8 cellular contexts compared by ENCODE assay signal in the genomic region with DNA sequence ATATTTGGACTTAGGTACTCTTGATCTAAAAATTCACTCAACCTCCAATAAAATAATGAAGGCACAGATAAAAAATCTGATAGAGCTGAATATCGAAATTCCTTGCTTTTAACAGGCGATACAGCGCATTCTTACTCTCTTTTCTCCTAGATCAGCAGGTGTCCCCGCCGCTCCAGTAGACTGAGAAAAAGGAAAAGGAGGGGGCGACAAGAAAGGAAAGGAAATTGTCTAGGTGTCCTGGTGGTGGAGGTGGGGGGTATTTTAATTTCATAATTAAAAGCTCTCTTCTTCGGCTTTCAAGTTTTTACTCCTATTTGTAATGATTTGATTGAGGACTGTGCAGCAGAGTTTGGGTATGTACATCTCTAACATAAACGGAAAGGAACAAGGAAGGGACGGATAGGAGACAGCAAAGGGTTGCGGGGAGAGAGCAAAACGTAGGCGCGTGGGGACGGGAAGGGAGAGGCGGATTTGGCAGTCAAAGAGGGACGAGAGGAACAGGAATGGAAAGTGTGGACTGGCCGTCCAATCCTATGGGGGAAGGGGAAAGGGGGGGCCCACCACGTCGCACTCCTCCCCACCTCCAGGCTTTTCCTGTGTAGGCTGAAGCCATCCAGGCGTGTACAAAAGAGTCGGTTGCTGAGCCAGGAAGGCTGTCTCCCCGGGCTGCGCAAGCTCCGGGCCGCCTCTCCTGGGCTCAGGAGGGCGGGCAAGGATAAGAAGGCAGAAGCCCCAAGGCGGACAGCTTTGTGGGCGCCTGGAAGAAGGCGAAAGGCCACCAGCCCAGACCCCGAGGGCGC. TPM values are rescaled to one million over a fixed set of nuclear protein-coding genes. Genes with fewer than 3 reads are reported as not detected.
A peak's percentile ranks its signal among the peaks of the same experiment; 100 is the strongest.
DNase-seq lines count a peak whose midpoint lies in the region; ATAC-seq, FAIRE-seq and TF ChIP-seq lines count a peak whose summit lies in the region.

No MANE protein-coding gene starts in this region.

- H3K27me3 ChIP-seq in WERI-Rb-1 (ENCODE audit: insufficient read depth, low read depth, severe bottlenecking) (no peaks in the 10 kb centered on the region), endothelial cell of umbilical vein (ENCODE audit: control insufficient read depth in 2 of 2, insufficient read depth in 2 of 2, low read length in 2 of 2) (no peaks in the 10 kb centered on the region), mesendoderm (ENCODE audit: insufficient read depth, low read length, poor library complexity) (no peaks in the 10 kb centered on the region)

- BruUV-seq in endothelial cell of umbilical vein (replicated peaks; lab: Mats Ljungman, UMichigan), result TSS peak; percentile 58

- peaks cover 9% of the 10 kb centered on the region for H3K36me3 ChIP-seq in WERI-Rb-1
- H3K36me3 ChIP-seq in endothelial cell of umbilical vein (ENCODE audit: control insufficient read depth in 2 of 2, extremely low read depth in 1 of 2, insufficient read depth in 2 of 2, low read length in 2 of 2), result no peaks in the 10 kb centered on the region
- H3K36me3 ChIP-seq in mesendoderm (ENCODE audit: control insufficient read depth, insufficient read depth, low read length), result no peaks in the 10 kb centered on the region

- no peak overlapping the region for H2BK15ac ChIP-seq in mesendoderm (replicated peaks; ENCODE audit: low read depth)

- no peaks in the 10 kb centered on the region for H3K27me3 Mint-ChIP-seq in stimulated activated memory B cell treated with anti-CD40 and anti-IgM and Interleukin-4, amounts not matched to agents 10 μg/mL and 1 μg/mL and 100 μg/mL, for 72 hours

- H3K9me3 Mint-ChIP-seq in stimulated activated memory B cell treated with anti-CD40 and anti-IgM and Interleukin-4, amounts not matched to agents 10 μg/mL and 1 μg/mL and 100 μg/mL, for 72 hours, result no peaks in the 10 kb centered on the region

- H3K4ac ChIP-seq in mesendoderm (ENCODE audit: low read depth, low read length), result peak overlapping the region; percentile 81

- H3K9ac ChIP-seq in endothelial cell of umbilical vein (replicated peaks; ENCODE audit: extremely low read depth, insufficient read depth, low read length) (peak overlapping the region; percentile 96), mesendoderm (ENCODE audit: low read length) (peak overlapping the region; percentile 97)

- dilution Hi-C loops in endothelial cell of umbilical vein (cut with MboI; ENCODE audit: extremely low pct_ligation_motif_present, low sequenced_read_pairs), result no loop called here

- H3K9me1 ChIP-seq in endothelial cell of umbilical vein (replicated peaks; ENCODE audit: control insufficient read depth, extremely low read depth, insufficient read depth, low read length), result no peaks in the 10 kb centered on the region

- peak overlapping the region; percentile 93 for H3K18ac ChIP-seq in mesendoderm (ENCODE audit: low read length)

- no peak overlapping the region for H4K8ac ChIP-seq in mesendoderm (ENCODE audit: low read depth, low read length)

- peaks cover under 1% of the 10 kb centered on the region for H4K20me1 ChIP-seq in endothelial cell of umbilical vein (replicated peaks; ENCODE audit: control insufficient read depth, extremely low read depth, insufficient read depth, low read length)

- H3K4me1 ChIP-seq in endothelial cell of umbilical vein (ENCODE audit: control insufficient read depth, extremely low read depth, insufficient read depth, low read length), result peaks cover 9% of the 10 kb centered on the region
- peaks cover 2% of the 10 kb centered on the region for H3K4me1 ChIP-seq in mesendoderm (ENCODE audit: control insufficient read depth, low read depth, low read length)

- H3K27ac ChIP-seq in WERI-Rb-1 (peak overlapping the region; percentile 100), endothelial cell of umbilical vein (ENCODE audit: insufficient read depth, low read depth, low read length) (peak overlapping the region; percentile 96), mesendoderm (ENCODE audit: low read depth, low read length) (peak overlapping the region; percentile 99)

- POLR2A ChIA-PET in endothelial cell of umbilical vein (lab: Charles Lee), result interaction anchor here (1.2 kb wide), 1 partner anchor 224 kb away, joined by 4 read pairs; no protein-coding TSS in a partner anchor

- H3K4me1 Mint-ChIP-seq in stimulated activated memory B cell treated with anti-CD40 and anti-IgM and Interleukin-4, amounts not matched to agents 10 μg/mL and 1 μg/mL and 100 μg/mL, for 72 hours, result no peaks in the 10 kb centered on the region

- peak overlapping the region; percentile 82 for H4K5ac ChIP-seq in mesendoderm (ENCODE audit: low read length)

- H3K56ac ChIP-seq in mesendoderm (ENCODE audit: low read length), result peak overlapping the region; percentile 98

- peak overlapping the region; percentile 80 for H2BK120ac ChIP-seq in mesendoderm (ENCODE audit: low read depth, low read length)

- H3K79me1 ChIP-seq in mesendoderm (ENCODE audit: low read length), result peaks cover 6% of the 10 kb centered on the region

- H3K4me2 ChIP-seq in endothelial cell of umbilical vein (ENCODE audit: insufficient read depth, low read length) (peak overlapping the region; percentile 95), mesendoderm (ENCODE audit: low read length) (peak overlapping the region; percentile 70)

- CTCF ChIA-PET in endothelial cell of umbilical vein (lab: Charles Lee), result interaction anchor here (1.1 to 2.2 kb wide), 7 partner anchors 11 to 286 kb away, joined by 3 to 18 read pairs (median 5); partner anchors contain the start of gene PPP1R3C

- peak overlapping the region; percentile 86 for H3K23ac ChIP-seq in mesendoderm (ENCODE audit: low read length)

- DNase-seq in AG20443 (ENCODE audit: low spot score) (peak; percentile 89), NCI-H2081 (lab: John Stamatoyannopoulos, UW) (peak; percentile 78 to 87), WERI-Rb-1 (peak; percentile 91), endothelial cell of umbilical vein (ENCODE audit: low read depth, low spot score) (peak; percentile 87), mesendoderm (peak; percentile 75)

- H3K9me3 ChIP-seq in WERI-Rb-1 (ENCODE audit: severe bottlenecking) (no peaks in the 10 kb centered on the region), endothelial cell of umbilical vein (replicated peaks; ENCODE audit: control insufficient read depth, insufficient read depth, low read length) (no peaks in the 10 kb centered on the region)

- FAIRE-seq in endothelial cell of umbilical vein (lab: Jason Lieb, UNC), result peak; percentile 81

- H3K27ac Mint-ChIP-seq in stimulated activated memory B cell treated with anti-CD40 and anti-IgM and Interleukin-4, amounts not matched to agents 10 μg/mL and 1 μg/mL and 100 μg/mL, for 72 hours, result peak overlapping the region; percentile 90

- intact Hi-C loops in endothelial cell of umbilical vein (cut with micrococcal nuclease), result loop anchor here (1.0 to 5.0 kb wide), 4 partner anchors 68 to 513 kb away; partner anchors contain the start of genes BTAF1 and PPP1R3C

- WGBS in mesendoderm (ENCODE audit: extremely low coverage, insufficient coverage, low lambda C conversion rate), result no CpG with 5 or more reads among the region's 31 CpGs

- H3K36me3 Mint-ChIP-seq in stimulated activated memory B cell treated with anti-CD40 and anti-IgM and Interleukin-4, amounts not matched to agents 10 μg/mL and 1 μg/mL and 100 μg/mL, for 72 hours, result no peaks in the 10 kb centered on the region

- TF ChIP-seq CTCF in WERI-Rb-1 (IDR thresholded peaks at IDR 0.05; ENCODE audit: low read depth, low read length), result no peak
- TF ChIP-seq CTCF in endothelial cell of umbilical vein (IDR thresholded peaks at IDR 0.05; ENCODE audit: extremely low read depth in 1 of 2, insufficient read depth in 1 of 2, low read depth in 1 of 2, low read length in 2 of 2), result no peak

- H3K4me3 ChIP-seq in WERI-Rb-1 (ENCODE audit: low read depth, low read length) (peak overlapping the region; percentile 98), endothelial cell of umbilical vein (replicated peaks in 1 of 3; ENCODE audit: insufficient read depth in 1 of 3, low read depth in 1 of 3, low read length in 3 of 3) (peak overlapping the region; percentile 54 to 86 (median 80)), mesendoderm (ENCODE audit: low read length) (peak overlapping the region; percentile 83)

- H2AFZ ChIP-seq in endothelial cell of umbilical vein (ENCODE audit: low read depth, low read length), result peak overlapping the region; percentile 98

- H3K4me3 Mint-ChIP-seq in stimulated activated memory B cell treated with anti-CD40 and anti-IgM and Interleukin-4, amounts not matched to agents 10 μg/mL and 1 μg/mL and 100 μg/mL, for 72 hours, result peak overlapping the region; percentile 84

- H2AK5ac ChIP-seq in mesendoderm (ENCODE audit: low read length), result no peak overlapping the region

- peak; percentile 94 for TF ChIP-seq POLR2A in endothelial cell of umbilical vein (IDR thresholded peaks at IDR 0.05; ENCODE audit: low read depth, low read length)

- H2BK5ac ChIP-seq in mesendoderm (ENCODE audit: low read length), result peak overlapping the region; percentile 82

- H3K79me2 ChIP-seq in endothelial cell of umbilical vein (ENCODE audit: control insufficient read depth, insufficient read depth, low read length), result no peaks in the 10 kb centered on the region
- peaks cover 21% of the 10 kb centered on the region for H3K79me2 ChIP-seq in mesendoderm (ENCODE audit: control insufficient read depth, insufficient read depth, low read length)

- ATAC-seq in GM18858 (IDR thresholded peaks at IDR 0.05; ENCODE audit: unreplicated experiment), result peak; percentile 17
- ATAC-seq in HG03060 (IDR thresholded peaks at IDR 0.05; ENCODE audit: low read depth, unreplicated experiment), result peak; percentile 16
- peak; percentile 62 for ATAC-seq in stimulated activated memory B cell treated with anti-CD40 and anti-IgM and Interleukin-4, amounts not matched to agents 10 μg/mL and 1 μg/mL and 100 μg/mL, for 72 hours

TF ChIP-seq in endothelial cell of umbilical vein, 7 proteins besides CTCF, POLR2A, EP300 and RAD21:
- TF ChIP-seq GATA2 (IDR thresholded peaks at IDR 0.05; ENCODE audit: insufficient read depth, insufficient read length, low read depth, low read length) (no peak), FOS (IDR thresholded peaks at IDR 0.05; ENCODE audit: borderline replicate concordance, insufficient read depth, low read length) (no peak), POLR2AphosphoS5 (IDR thresholded peaks at IDR 0.05; ENCODE audit: insufficient read depth, low read depth, low read length) (peak; percentile 82)

RNA-seq across cellular contexts. Expression of gene HECTD2, which starts 0.9 kb away (rescaled TPM):
- 7.7 and 10.7 TPM in 2 replicates for total RNA-seq in endothelial cell of umbilical vein
- polyA plus RNA-seq in endothelial cell of umbilical vein, result 3.5 and 4.2 TPM in 2 replicates
- 2.1 and 2.7 TPM in 2 replicates for polyA plus RNA-seq in endothelial cell of umbilical vein (2011; cell fraction: cytosol; rRNA removed)
- 37.5 and 42.5 TPM in 2 replicates for polyA plus RNA-seq in endothelial cell of umbilical vein (2011; cell fraction: nucleus; rRNA removed)
- polyA plus RNA-seq in endothelial cell of umbilical vein (2012), result 6.2 and 6.6 TPM in 2 replicates
- 13.3 TPM in 2 replicates for polyA minus RNA-seq in endothelial cell of umbilical vein
- polyA minus RNA-seq in endothelial cell of umbilical vein (2011; cell fraction: cytosol; rRNA and poly(A)+ RNA removed), result 4.4 TPM
- 24.1 and 36.8 TPM in 2 replicates for polyA minus RNA-seq in endothelial cell of umbilical vein (2011; cell fraction: nucleus; rRNA and poly(A)+ RNA removed)
- 14.8 TPM for polyA plus RNA-seq in mesendoderm (2013, experiment 1 of 2)
- polyA plus RNA-seq in mesendoderm (2013, experiment 2 of 2), result 14.7 TPM

Comparison
In these comparisons a context has a peak if more than half of its experiments do, and no peak if none do; other contexts are left out.
1. Peak in every context shown above with its lines: DNase-seq, ATAC-seq, H3K4me3 ChIP-seq and H3K27ac ChIP-seq.